11 cellular contexts compared by ENCODE assay signal in genomic region chr4:100630341-100630740, GRCh38.
"Had no signal": no experiment of that assay in that cellular context is flagged by ENCODE, and none has a peak within 500 bp of the region (broad histone marks: within the 10 kb centered on the region; RNA-seq: fewer than 3 reads in every experiment).

No MANE protein-coding gene starts in this region.

- H3K4me3 ChIP-seq: GM23248, GM23338, HAP-1 had no signal

- ATAC-seq: GM23338, HCT116 had no signal

- DNase-seq: GM23248, GOT3, H7, H9, HCEC 1CT, HFFc6 had no signal

- H3K27ac ChIP-seq: GM23248 had no signal

- FAIRE-seq: H1, H54 had no signal
